ENCODE assay signal across 30 cellular contexts in the genomic region with DNA sequence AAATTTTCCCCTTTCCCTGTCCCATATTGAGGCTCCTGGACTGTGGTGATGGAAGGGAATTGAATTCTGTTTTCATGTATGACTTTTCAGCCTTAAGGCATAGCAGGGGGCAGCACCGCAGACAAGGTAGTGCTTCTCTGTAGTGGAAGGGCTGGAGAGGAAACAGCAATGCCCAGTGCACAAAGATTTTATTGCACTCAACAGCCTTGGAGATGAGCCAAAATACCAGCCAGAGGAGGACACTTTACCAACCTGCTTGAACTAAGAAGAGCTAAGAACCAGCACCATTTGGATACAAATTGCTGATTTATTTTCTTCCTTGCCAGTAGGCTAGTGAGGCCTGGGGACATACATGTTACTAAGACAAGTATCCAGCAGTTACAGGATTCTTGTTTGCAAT.
A peak's percentile ranks its signal among the peaks of the same experiment; 100 is the strongest.
DNase-seq lines count a peak whose midpoint lies in the region; ATAC-seq and TF ChIP-seq lines count a peak whose summit lies in the region.
"Had no signal": no experiment of that assay in that cellular context is flagged by ENCODE, and none has a peak within 500 bp of the region (broad histone marks: within the 10 kb centered on the region; RNA-seq: fewer than 3 reads in every experiment).

No MANE protein-coding gene starts in this region.

- intact Hi-C loops in colonic mucosa (cut with DNase I) = no loop called here

- no peak overlapping the region for H3K4me3 ChIP-seq in colonic mucosa
- H3K4me3 ChIP-seq: dorsolateral prefrontal cortex, esophagus squamous epithelium, GM23248, lung, right lobe of liver, SJSA1, testis, uterus had no signal

- H3K27ac ChIP-seq in colonic mucosa = no peak overlapping the region
- H3K27ac ChIP-seq: brain microvascular endothelial cell, dorsolateral prefrontal cortex, esophagus squamous epithelium, GM23248, right lobe of liver, SJSA1, testis, uterus, WERI-Rb-1 had no signal

- no peak for ATAC-seq in GM18907 (IDR thresholded peaks at IDR 0.05; ENCODE audit: unreplicated experiment)
- ATAC-seq: activated naive CD4-positive, alpha-beta T cell treated with anti-CD3 and anti-CD28 coated beads, Interleukin-2, amount 50 U/mL, for 72 hours; naive thymus-derived CD8-positive, alpha-beta T cell; right lobe of liver had no signal

- no peak overlapping the region for H3K9ac ChIP-seq in colonic mucosa (ENCODE audit: low read depth in 2 of 2, low read length in 2 of 2)
- H3K9ac ChIP-seq: GM23248 had no signal

- peak; percentile 55 for DNase-seq in DMS53 (lab: John Stamatoyannopoulos, UW)
- no peak for DNase-seq in DMS53 treated with DMSO at 0.1 percent for 48 hours (lab: John Stamatoyannopoulos, UW; ENCODE audit: unreplicated experiment)
- peak; percentile 72 for DNase-seq in NCI-H1105 (lab: John Stamatoyannopoulos, UW)
- DNase-seq in NCI-H510A (lab: John Stamatoyannopoulos, UW) = peak; percentile 22
- peak; percentile 21 for DNase-seq in colonic mucosa
- no peak for DNase-seq in G401 (ENCODE audit: low spot score)
- DNase-seq in HK-2 (ENCODE audit: unreplicated experiment) = no peak
- DNase-seq: 8988T; activated CD4-positive, alpha-beta T cell treated with anti-CD3 and anti-CD28 coated beads for 4 hours; activated T-cell treated with anti-CD3 and anti-CD28 coated beads for 4 hours; amygdala; brain microvascular endothelial cell; Calu3; dorsolateral prefrontal cortex; esophagus squamous epithelium; foreskin melanocyte; naive thymus-derived CD8-positive, alpha-beta T cell; NCI-H1930; NCI-H526 treated with DMSO at 0.1 percent for 48 hours; right lobe of liver; stimulated activated CD8-positive, alpha-beta memory T cell treated with anti-CD3 and anti-CD28 coated beads, Interleukin-4, amount 100 ng/mL, for 48 hours; T1000; testis; uterus; WERI-Rb-1 had no signal

- no peaks in the 10 kb centered on the region for H3K9me3 ChIP-seq in colonic mucosa
- H3K9me3 ChIP-seq: esophagus squamous epithelium, right lobe of liver, SJSA1, testis, uterus had no signal

- no peak for TF ChIP-seq CTCF in colonic mucosa (IDR thresholded peaks at IDR 0.05)

- H3K27me3 ChIP-seq in colonic mucosa = no peaks in the 10 kb centered on the region
- H3K27me3 ChIP-seq: brain microvascular endothelial cell, dorsolateral prefrontal cortex, esophagus squamous epithelium, right lobe of liver, SJSA1, testis, uterus had no signal

- H3K4me1 ChIP-seq in colonic mucosa = no peaks in the 10 kb centered on the region
- H3K4me1 ChIP-seq: esophagus squamous epithelium, right lobe of liver, SJSA1, testis, uterus had no signal

- in situ Hi-C loops in G401 (cut with HindIII; ENCODE audit: low sequenced_read_pairs) = no loop called here

- H3K36me3 ChIP-seq in colonic mucosa = no peaks in the 10 kb centered on the region
- H3K36me3 ChIP-seq: brain microvascular endothelial cell, esophagus squamous epithelium, right lobe of liver, SJSA1, uterus, WERI-Rb-1 had no signal

Comparison
In these comparisons a context has a peak if more than half of its experiments do, and no peak if none do; other contexts are left out.
1. DNase-seq: peak in DMS53 (single experiment), NCI-H1105 (single experiment), NCI-H510A (single experiment) and colonic mucosa (single experiment); none in DMS53 treated with DMSO at 0.1 percent for 48 hours (single experiment), G401 (single experiment) and HK-2 (single experiment).